Comparison of ENCODE assay signal across 16 cellular contexts in the genomic region with DNA sequence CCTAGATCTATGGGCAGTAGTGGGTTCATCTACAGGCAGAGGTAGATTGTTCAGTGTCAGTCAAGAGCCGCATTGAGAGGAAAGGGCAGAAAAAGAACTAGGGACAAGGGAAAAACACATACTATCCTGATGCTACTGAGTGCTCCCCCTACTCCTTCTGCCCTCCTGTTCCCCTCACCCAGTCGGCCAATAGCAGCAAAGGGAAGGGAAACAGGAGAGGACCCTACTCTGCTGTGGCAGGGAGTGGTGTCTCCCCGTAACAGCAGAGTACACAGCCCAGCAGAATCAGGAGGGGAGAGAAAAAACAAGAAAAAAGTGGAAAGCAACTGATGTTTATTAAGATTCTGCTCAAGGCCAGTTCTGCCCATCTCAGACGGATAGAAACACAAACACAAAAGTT.
DNase-seq lines count a peak whose midpoint lies in the region; ATAC-seq and TF ChIP-seq lines count a peak whose summit lies in the region.
"Had no signal": no experiment of that assay in that cellular context is flagged by ENCODE, and none has a peak within 500 bp of the region (broad histone marks: within the 10 kb centered on the region; RNA-seq: fewer than 3 reads in every experiment).

No MANE protein-coding gene starts in this region.

- H3K36me3 Mint-ChIP-seq in chondrocyte (ENCODE audit: low read depth) = peaks cover 6% of the 10 kb centered on the region
- peaks cover 13% of the 10 kb centered on the region for H3K36me3 Mint-ChIP-seq in nephron progenitor cell (ENCODE audit: low read depth)
- no peaks in the 10 kb centered on the region for H3K36me3 Mint-ChIP-seq in stimulated activated effector memory CD8-positive, alpha-beta T cell treated with anti-CD3 and anti-CD28 coated beads, Interleukin-12 subunit alpha, Interleukin-12 subunit beta, amount 100 ng/mL, for 72 hours
- H3K36me3 Mint-ChIP-seq: CD8-positive, alpha-beta T cell had no signal

- H3K9me3 Mint-ChIP-seq in chondrocyte (ENCODE audit: low read depth) (peaks cover 10% of the 10 kb centered on the region), nephron progenitor cell (peaks cover 21% of the 10 kb centered on the region)
- peaks cover 5% of the 10 kb centered on the region for H3K9me3 Mint-ChIP-seq in stimulated activated effector memory CD8-positive, alpha-beta T cell treated with anti-CD3 and anti-CD28 coated beads, Interleukin-12 subunit alpha, Interleukin-12 subunit beta, amount 100 ng/mL, for 72 hours

- H3K27me3 Mint-ChIP-seq in chondrocyte (ENCODE audit: low read depth) (no peaks in the 10 kb centered on the region), nephron progenitor cell (ENCODE audit: low read depth, poor library complexity) (no peaks in the 10 kb centered on the region)

- H3K27ac Mint-ChIP-seq in chondrocyte (ENCODE audit: unreplicated experiment) (peak overlapping the region; percentile 43), nephron progenitor cell (peak overlapping the region; percentile 54)
- no peak overlapping the region for H3K27ac Mint-ChIP-seq in stimulated activated effector memory CD8-positive, alpha-beta T cell treated with anti-CD3 and anti-CD28 coated beads, Interleukin-12 subunit alpha, Interleukin-12 subunit beta, amount 100 ng/mL, for 72 hours
- H3K27ac Mint-ChIP-seq: B cell; CD4-positive, CD25-positive, alpha-beta regulatory T cell; CD8-positive, alpha-beta T cell; HFFc6 had no signal

- peak; percentile 31 for ATAC-seq in stimulated activated effector memory CD8-positive, alpha-beta T cell treated with anti-CD3 and anti-CD28 coated beads, Interleukin-12 subunit alpha, Interleukin-12 subunit beta, amount 100 ng/mL, for 72 hours
- no peak for ATAC-seq in GM18870 (IDR thresholded peaks at IDR 0.05; ENCODE audit: unreplicated experiment)
- ATAC-seq: CD8-positive, alpha-beta T cell had no signal

- TF ChIP-seq CTCF in chondrocyte (IDR thresholded peaks at IDR 0.05) = no peak
- no peak for TF ChIP-seq CTCF in nephron progenitor cell (IDR thresholded peaks at IDR 0.05)

- H3K4me1 Mint-ChIP-seq in chondrocyte (ENCODE audit: low read depth) = peaks cover 26% of the 10 kb centered on the region
- H3K4me1 Mint-ChIP-seq in nephron progenitor cell = peaks cover 7% of the 10 kb centered on the region
- H3K4me1 Mint-ChIP-seq in stimulated activated effector memory CD8-positive, alpha-beta T cell treated with anti-CD3 and anti-CD28 coated beads, Interleukin-12 subunit alpha, Interleukin-12 subunit beta, amount 100 ng/mL, for 72 hours = no peaks in the 10 kb centered on the region
- H3K4me1 Mint-ChIP-seq: B cell; CD4-positive, CD25-positive, alpha-beta regulatory T cell had no signal

- DNase-seq in NCI-H2171 treated with DMSO at 0.1 percent for 48 hours (lab: John Stamatoyannopoulos, UW) (peak; percentile 18), NCI-H2171 (lab: John Stamatoyannopoulos, UW) (no peak), chondrocyte (ENCODE audit: low spot score) (no peak), nephron progenitor cell (no peak), pons (ENCODE audit: low spot score) (no peak), NCI-H1436 (lab: John Stamatoyannopoulos, UW) (no peak)
- no peak for DNase-seq in stimulated activated effector memory CD8-positive, alpha-beta T cell treated with anti-CD3 and anti-CD28 coated beads, Interleukin-12 subunit alpha, Interleukin-12 subunit beta, amount 100 ng/mL, for 72 hours (ENCODE audit: low spot score in 2 of 2)
- DNase-seq: Caco-2; CD4-positive, CD25-positive, alpha-beta regulatory T cell; CD8-positive, alpha-beta T cell; DMS153; DND-41; GM23248; HFFc6 had no signal

- H3K4me3 Mint-ChIP-seq in chondrocyte (ENCODE audit: unreplicated experiment) (no peak overlapping the region), nephron progenitor cell (no peak overlapping the region)
- no peak overlapping the region for H3K4me3 Mint-ChIP-seq in stimulated activated effector memory CD8-positive, alpha-beta T cell treated with anti-CD3 and anti-CD28 coated beads, Interleukin-12 subunit alpha, Interleukin-12 subunit beta, amount 100 ng/mL, for 72 hours
- H3K4me3 Mint-ChIP-seq: B cell; CD4-positive, CD25-positive, alpha-beta regulatory T cell; CD8-positive, alpha-beta T cell; HFFc6 had no signal
